Comparison of ENCODE assay signal across 1 cellular context in genomic region chr5:157390179-157390923, GRCh38.
A peak's percentile ranks its signal among the peaks of the same experiment; 100 is the strongest.
TF ChIP-seq lines count a peak whose summit lies in the region.

No MANE protein-coding gene starts in this region.

TF ChIP-seq in HepG2, 621 proteins besides CTCF, POLR2A, EP300 and RAD21 (continued from another document and continues in another):
- TF ChIP-seq ZNF800 (CRISPR knock-in tag; IDR thresholded peaks at IDR 0.05) (no peak), JUN (CRISPR knock-in tag; IDR thresholded peaks at IDR 0.05) (peak; percentile 70; the same call in 1 of the 2 replicates), FOXA3 (CRISPR knock-in tag; IDR thresholded peaks at IDR 0.05) (peak; percentile 68), ELF4 (CRISPR knock-in tag; IDR thresholded peaks at IDR 0.05; ENCODE audit: borderline replicate concordance) (no peak), NFIB (CRISPR knock-in tag; IDR thresholded peaks at IDR 0.05; ENCODE audit: borderline replicate concordance) (no peak), NR2F6 (IDR thresholded peaks at IDR 0.05) (no peak), NR2F6 (CRISPR knock-in tag; IDR thresholded peaks at IDR 0.05) (peak; percentile 32; the same call in 1 of the 2 replicates), ATF1 (CRISPR knock-in tag; IDR thresholded peaks at IDR 0.05) (no peak), MTF2 (CRISPR knock-in tag; IDR thresholded peaks at IDR 0.05; ENCODE audit: borderline replicate concordance) (no peak), ZSCAN5A (CRISPR knock-in tag; IDR thresholded peaks at IDR 0.05; ENCODE audit: borderline replicate concordance) (no peak), TFDP2 (CRISPR knock-in tag; IDR thresholded peaks at IDR 0.05) (no peak), XBP1 (CRISPR knock-in tag; IDR thresholded peaks at IDR 0.05) (no peak), ZNF33B (CRISPR knock-in tag; IDR thresholded peaks at IDR 0.05) (no peak), SOX6 (IDR thresholded peaks at IDR 0.05) (no peak), SOX6 (CRISPR knock-in tag; IDR thresholded peaks at IDR 0.05) (peak; percentile 35; the same call in 1 of the 2 replicates), TCF7L2 (IDR thresholded peaks at IDR 0.05; ENCODE audit: low read depth, low read length) (no peak), GATAD2A (CRISPR knock-in tag; IDR thresholded peaks at IDR 0.05) (peak; percentile 53; the same call in 1 of the 2 replicates), ZNF292 (CRISPR knock-in tag; IDR thresholded peaks at IDR 0.05; ENCODE audit: borderline replicate concordance, low read depth) (peak; percentile 20; the same call in 1 of the 2 replicates), ZNF691 (CRISPR knock-in tag; IDR thresholded peaks at IDR 0.05; ENCODE audit: borderline replicate concordance, low read depth) (no peak), ZNF432 (CRISPR knock-in tag; IDR thresholded peaks at IDR 0.05; ENCODE audit: borderline replicate concordance) (no peak), ZNF224 (CRISPR knock-in tag; IDR thresholded peaks at IDR 0.05) (no peak), PPARG (CRISPR knock-in tag; conservative IDR thresholded peaks at IDR 0.05) (no peak), ZNF282 (IDR thresholded peaks at IDR 0.05; ENCODE audit: partially characterized antibody) (no peak), KLF16 (CRISPR knock-in tag; IDR thresholded peaks at IDR 0.05) (no peak), DMTF1 (CRISPR knock-in tag; IDR thresholded peaks at IDR 0.05) (no peak), ZBTB33 (CRISPR knock-in tag; IDR thresholded peaks at IDR 0.05) (no peak), TEF (CRISPR knock-in tag; IDR thresholded peaks at IDR 0.05) (no peak), ZNF878 (CRISPR knock-in tag; IDR thresholded peaks at IDR 0.05) (no peak), RAD51 (IDR thresholded peaks at IDR 0.05; ENCODE audit: borderline replicate concordance) (no peak), ZNF792 (CRISPR knock-in tag; IDR thresholded peaks at IDR 0.05) (peak; percentile 59; the same call in 1 of the 2 replicates), ZNF362 (CRISPR knock-in tag; IDR thresholded peaks at IDR 0.05; ENCODE audit: borderline replicate concordance) (peak; percentile 22; the same call in 1 of the 2 replicates), TEAD3 (CRISPR knock-in tag; optimal IDR thresholded peaks at IDR 0.05; ENCODE audit: borderline replicate concordance) (no peak), MXD1 (CRISPR knock-in tag; IDR thresholded peaks at IDR 0.05) (no peak), TBX3 (IDR thresholded peaks at IDR 0.05; ENCODE audit: borderline replicate concordance) (no peak), ZMYM4 (CRISPR knock-in tag; IDR thresholded peaks at IDR 0.05) (peak; percentile 66), ZNF614 (CRISPR knock-in tag; IDR thresholded peaks at IDR 0.05; ENCODE audit: borderline replicate concordance) (no peak), CEBPG (CRISPR knock-in tag; IDR thresholded peaks at IDR 0.05) (no peak), SUZ12 (IDR thresholded peaks at IDR 0.05; ENCODE audit: low read depth, low read length) (no peak), E2F5 (CRISPR knock-in tag; conservative IDR thresholded peaks at IDR 0.05) (no peak), PRMT3 (CRISPR knock-in tag; IDR thresholded peaks at IDR 0.05; ENCODE audit: borderline replicate concordance, low read depth) (no peak), WIZ (CRISPR knock-in tag; IDR thresholded peaks at IDR 0.05) (no peak), ZNF780A (CRISPR knock-in tag; IDR thresholded peaks at IDR 0.05) (no peak), KAT8 (CRISPR knock-in tag; IDR thresholded peaks at IDR 0.05) (peak; percentile 45; the same call in 1 of the 2 replicates), MTA3 (CRISPR knock-in tag; IDR thresholded peaks at IDR 0.05) (no peak), NCOA1 (CRISPR knock-in tag; IDR thresholded peaks at IDR 0.05) (no peak), ARID4A (CRISPR knock-in tag; IDR thresholded peaks at IDR 0.05; ENCODE audit: borderline replicate concordance) (no peak), KDM3A (CRISPR knock-in tag; IDR thresholded peaks at IDR 0.05; ENCODE audit: low read depth) (peak; percentile 22; the same call in 1 of the 2 replicates), ZNF839 (CRISPR knock-in tag; IDR thresholded peaks at IDR 0.05; ENCODE audit: borderline replicate concordance) (no peak), ZNF138 (CRISPR knock-in tag; IDR thresholded peaks at IDR 0.05; ENCODE audit: low read depth) (no peak), ATAD3A (CRISPR knock-in tag; IDR thresholded peaks at IDR 0.05) (no peak), MAZ (IDR thresholded peaks at IDR 0.05; ENCODE audit: borderline replicate concordance, low read depth, low read length) (no peak), MAZ (CRISPR knock-in tag; IDR thresholded peaks at IDR 0.05; ENCODE audit: low read depth) (no peak), LCORL (IDR thresholded peaks at IDR 0.05) (no peak), LCORL (CRISPR knock-in tag; IDR thresholded peaks at IDR 0.05) (0 out of 2 replicates have a peak, but pooled peaks have one; percentile 36), ZSCAN29 (CRISPR knock-in tag; conservative IDR thresholded peaks at IDR 0.05) (0 out of 2 replicates have a peak, but pooled peaks have one; percentile 33)
